In the genomic region with DNA sequence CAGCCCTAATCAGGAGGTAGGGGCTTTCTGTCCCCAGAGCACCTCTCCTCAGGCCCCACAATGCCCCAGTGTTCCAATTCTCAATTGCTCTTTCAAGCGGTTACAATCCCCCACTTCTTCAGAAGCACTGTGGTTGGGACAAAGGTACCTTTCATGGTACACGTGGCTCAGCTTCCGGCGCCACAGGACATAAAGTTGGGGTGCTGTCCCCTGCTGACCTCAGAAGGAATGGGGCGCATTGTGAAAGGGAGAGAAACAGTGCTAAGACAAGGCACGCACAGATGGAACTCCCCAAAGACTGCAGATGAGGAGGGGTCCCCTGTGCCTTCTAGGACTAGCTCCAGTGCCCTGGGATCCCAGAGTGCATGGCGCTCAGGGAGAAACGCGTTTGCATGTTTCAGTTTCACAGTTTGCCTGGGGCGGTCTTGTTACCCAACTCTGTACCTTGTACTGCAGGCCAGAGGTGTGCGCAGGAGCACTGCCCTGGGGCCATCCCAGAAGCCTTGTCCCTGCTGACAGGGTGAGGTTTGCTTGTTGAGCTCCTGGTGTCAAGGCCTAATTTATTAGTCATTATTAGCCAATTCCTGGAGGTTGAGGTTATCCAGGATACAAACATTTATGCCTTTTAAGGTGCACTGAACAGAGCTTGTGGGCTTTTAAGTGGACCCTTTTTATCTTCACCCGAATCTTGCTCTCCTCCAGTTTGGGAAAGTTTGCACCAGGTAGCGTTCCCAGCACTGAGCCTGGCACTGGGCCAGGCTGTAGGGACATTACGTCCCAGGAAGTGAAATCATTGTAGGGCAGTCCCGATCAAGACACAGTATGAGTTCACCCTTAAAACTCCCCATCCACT, we compare ENCODE assay signal across 1 cellular context.
TF ChIP-seq lines count a peak whose summit lies in the region.

No MANE protein-coding gene starts in this region.

TF ChIP-seq in HepG2, 621 proteins besides CTCF, POLR2A, EP300 and RAD21 (continued from another document and continues in another):
- TF ChIP-seq ZBTB49 (CRISPR knock-in tag; IDR thresholded peaks at IDR 0.05; ENCODE audit: borderline replicate concordance) (0 out of 2 replicates have a peak, but pooled peaks have one; percentile 77), ZNF780A (CRISPR knock-in tag; IDR thresholded peaks at IDR 0.05) (0 out of 2 replicates have a peak, but pooled peaks have one; percentile 49), SP1 (IDR thresholded peaks at IDR 0.05) (no peak), SP1 (CRISPR knock-in tag; IDR thresholded peaks at IDR 0.05) (peak; percentile 35; the same call in 1 of the 2 replicates), GZF1 (CRISPR knock-in tag; IDR thresholded peaks at IDR 0.05) (0 out of 2 replicates have a peak, but pooled peaks have one; percentile 76), ZNF232 (CRISPR knock-in tag; IDR thresholded peaks at IDR 0.05; ENCODE audit: borderline replicate concordance) (peak; percentile 80; the same call in 1 of the 2 replicates), FOXJ3 (CRISPR knock-in tag; IDR thresholded peaks at IDR 0.05; ENCODE audit: borderline replicate concordance) (peak; percentile 85), ERF (CRISPR knock-in tag; IDR thresholded peaks at IDR 0.05) (no peak), TCF12 (IDR thresholded peaks at IDR 0.05) (no peak), TCF12 (CRISPR knock-in tag; IDR thresholded peaks at IDR 0.05) (peak; percentile 73; the same call in 1 of the 2 replicates), ATF4 (CRISPR knock-in tag; IDR thresholded peaks at IDR 0.05) (peak in 1 of 2 experiments; percentile 68; a peak in 2 of 4 replicates), BORCS8-MEF2B (CRISPR knock-in tag; IDR thresholded peaks at IDR 0.05) (peak; percentile 68; the same call in 1 of the 2 replicates), ZNF230 (CRISPR knock-in tag; IDR thresholded peaks at IDR 0.05) (peak; percentile 66; the same call in 1 of the 2 replicates), AKNA (CRISPR knock-in tag; IDR thresholded peaks at IDR 0.05; ENCODE audit: borderline replicate concordance) (no peak), ZNF567 (CRISPR knock-in tag; IDR thresholded peaks at IDR 0.05; ENCODE audit: borderline replicate concordance) (no peak), ZNF253 (CRISPR knock-in tag; IDR thresholded peaks at IDR 0.05; ENCODE audit: borderline replicate concordance) (no peak), ZNF674 (CRISPR knock-in tag; IDR thresholded peaks at IDR 0.05; ENCODE audit: low read depth) (0 out of 2 replicates have a peak, but pooled peaks have one; percentile 67), ZNF891 (CRISPR knock-in tag; IDR thresholded peaks at IDR 0.05) (0 out of 2 replicates have a peak, but pooled peaks have one; percentile 23), KLF6 (CRISPR knock-in tag; IDR thresholded peaks at IDR 0.05) (peak; percentile 83; the same call in 1 of the 2 replicates), GMEB2 (CRISPR knock-in tag; IDR thresholded peaks at IDR 0.05; ENCODE audit: low read depth) (no peak), PHF8 (CRISPR knock-in tag; IDR thresholded peaks at IDR 0.05) (peak; percentile 51; the same call in 1 of the 2 replicates), ZBTB8A (CRISPR knock-in tag; IDR thresholded peaks at IDR 0.05; ENCODE audit: borderline replicate concordance, low read depth) (no peak), TOPORS (CRISPR knock-in tag; IDR thresholded peaks at IDR 0.05) (no peak; the same call in 1 of the 2 replicates), ZNF710 (CRISPR knock-in tag; IDR thresholded peaks at IDR 0.05; ENCODE audit: borderline replicate concordance) (peak; percentile 40; the same call in 1 of the 2 replicates)
- TF ChIP-seq, protein P1, sequence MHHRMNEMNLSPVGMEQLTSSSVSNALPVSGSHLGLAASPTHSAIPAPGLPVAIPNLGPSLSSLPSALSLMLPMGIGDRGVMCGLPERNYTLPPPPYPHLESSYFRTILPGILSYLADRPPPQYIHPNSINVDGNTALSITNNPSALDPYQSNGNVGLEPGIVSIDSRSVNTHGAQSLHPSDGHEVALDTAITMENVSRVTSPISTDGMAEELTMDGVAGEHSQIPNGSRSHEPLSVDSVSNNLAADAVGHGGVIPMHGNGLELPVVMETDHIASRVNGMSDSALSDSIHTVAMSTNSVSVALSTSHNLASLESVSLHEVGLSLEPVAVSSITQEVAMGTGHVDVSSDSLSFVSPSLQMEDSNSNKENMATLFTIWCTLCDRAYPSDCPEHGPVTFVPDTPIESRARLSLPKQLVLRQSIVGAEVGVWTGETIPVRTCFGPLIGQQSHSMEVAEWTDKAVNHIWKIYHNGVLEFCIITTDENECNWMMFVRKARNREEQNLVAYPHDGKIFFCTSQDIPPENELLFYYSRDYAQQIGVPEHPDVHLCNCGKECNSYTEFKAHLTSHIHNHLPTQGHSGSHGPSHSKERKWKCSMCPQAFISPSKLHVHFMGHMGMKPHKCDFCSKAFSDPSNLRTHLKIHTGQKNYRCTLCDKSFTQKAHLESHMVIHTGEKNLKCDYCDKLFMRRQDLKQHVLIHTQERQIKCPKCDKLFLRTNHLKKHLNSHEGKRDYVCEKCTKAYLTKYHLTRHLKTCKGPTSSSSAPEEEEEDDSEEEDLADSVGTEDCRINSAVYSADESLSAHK (CRISPR knock-in tag; IDR thresholded peaks at IDR 0.05; ENCODE audit: borderline replicate concordance), result no peak
- TF ChIP-seq, protein P2, sequence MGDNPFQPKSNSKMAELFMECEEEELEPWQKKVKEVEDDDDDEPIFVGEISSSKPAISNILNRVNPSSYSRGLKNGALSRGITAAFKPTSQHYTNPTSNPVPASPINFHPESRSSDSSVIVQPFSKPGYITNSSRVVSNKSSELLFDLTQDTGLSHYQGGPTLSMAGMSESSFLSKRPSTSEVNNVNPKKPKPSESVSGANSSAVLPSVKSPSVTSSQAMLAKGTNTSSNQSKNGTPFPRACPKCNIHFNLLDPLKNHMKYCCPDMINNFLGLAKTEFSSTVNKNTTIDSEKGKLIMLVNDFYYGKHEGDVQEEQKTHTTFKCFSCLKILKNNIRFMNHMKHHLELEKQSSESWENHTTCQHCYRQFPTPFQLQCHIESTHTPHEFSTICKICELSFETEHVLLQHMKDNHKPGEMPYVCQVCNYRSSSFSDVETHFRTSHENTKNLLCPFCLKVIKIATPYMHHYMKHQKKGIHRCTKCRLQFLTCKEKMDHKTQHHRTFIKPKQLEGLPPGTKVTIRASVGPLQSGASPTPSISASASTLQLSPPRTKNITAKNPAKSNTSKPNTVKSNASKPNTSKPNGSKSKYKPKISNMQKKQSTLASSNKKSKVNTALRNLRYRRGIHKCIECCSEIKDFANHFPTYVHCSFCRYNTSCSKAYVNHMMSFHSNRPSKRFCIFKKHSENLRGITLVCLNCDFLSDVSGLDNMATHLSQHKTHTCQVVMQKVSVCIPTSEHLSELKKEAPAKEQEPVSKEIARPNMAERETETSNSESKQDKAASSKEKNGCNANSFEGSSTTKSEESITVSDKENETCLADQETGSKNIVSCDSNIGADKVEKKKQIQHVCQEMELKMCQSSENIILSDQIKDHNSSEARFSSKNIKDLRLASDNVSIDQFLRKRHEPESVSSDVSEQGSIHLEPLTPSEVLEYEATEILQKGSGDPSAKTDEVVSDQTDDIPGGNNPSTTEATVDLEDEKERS (CRISPR knock-in tag; IDR thresholded peaks at IDR 0.05), result peak; percentile 91
- TF ChIP-seq, protein P3, sequence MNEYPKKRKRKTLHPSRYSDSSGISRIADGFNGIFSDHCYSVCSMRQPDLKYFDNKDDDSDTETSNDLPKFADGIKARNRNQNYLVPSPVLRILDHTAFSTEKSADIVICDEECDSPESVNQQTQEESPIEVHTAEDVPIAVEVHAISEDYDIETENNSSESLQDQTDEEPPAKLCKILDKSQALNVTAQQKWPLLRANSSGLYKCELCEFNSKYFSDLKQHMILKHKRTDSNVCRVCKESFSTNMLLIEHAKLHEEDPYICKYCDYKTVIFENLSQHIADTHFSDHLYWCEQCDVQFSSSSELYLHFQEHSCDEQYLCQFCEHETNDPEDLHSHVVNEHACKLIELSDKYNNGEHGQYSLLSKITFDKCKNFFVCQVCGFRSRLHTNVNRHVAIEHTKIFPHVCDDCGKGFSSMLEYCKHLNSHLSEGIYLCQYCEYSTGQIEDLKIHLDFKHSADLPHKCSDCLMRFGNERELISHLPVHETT (CRISPR knock-in tag; conservative IDR thresholded peaks at IDR 0.05), result peak; percentile 76; the same call in 1 of the 2 replicates
- TF ChIP-seq, protein P4, sequence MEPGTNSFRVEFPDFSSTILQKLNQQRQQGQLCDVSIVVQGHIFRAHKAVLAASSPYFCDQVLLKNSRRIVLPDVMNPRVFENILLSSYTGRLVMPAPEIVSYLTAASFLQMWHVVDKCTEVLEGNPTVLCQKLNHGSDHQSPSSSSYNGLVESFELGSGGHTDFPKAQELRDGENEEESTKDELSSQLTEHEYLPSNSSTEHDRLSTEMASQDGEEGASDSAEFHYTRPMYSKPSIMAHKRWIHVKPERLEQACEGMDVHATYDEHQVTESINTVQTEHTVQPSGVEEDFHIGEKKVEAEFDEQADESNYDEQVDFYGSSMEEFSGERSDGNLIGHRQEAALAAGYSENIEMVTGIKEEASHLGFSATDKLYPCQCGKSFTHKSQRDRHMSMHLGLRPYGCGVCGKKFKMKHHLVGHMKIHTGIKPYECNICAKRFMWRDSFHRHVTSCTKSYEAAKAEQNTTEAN (CRISPR knock-in tag; conservative IDR thresholded peaks at IDR 0.05), result no peak
